19 cellular contexts compared by ENCODE assay signal in genomic region chr19:18456974-18457373, GRCh38. TPM values are rescaled to one million over a fixed set of nuclear protein-coding genes. Genes with fewer than 3 reads are reported as not detected.
DNase-seq lines count a peak whose midpoint lies in the region; ATAC-seq, FAIRE-seq and TF ChIP-seq lines count a peak whose summit lies in the region.
"Had no signal": no experiment of that assay in that cellular context is flagged by ENCODE, and none has a peak within 500 bp of the region (broad histone marks: within the 10 kb centered on the region; RNA-seq: fewer than 3 reads in every experiment).

No MANE protein-coding gene starts in this region.

- H3K36me3 ChIP-seq in Peyer's patch (peaks cover 0 to 62% (median 0%) of the 10 kb centered on the region in 3 donors), esophagus muscularis mucosa (peaks cover 0 to 74% (median 56%) of the 10 kb centered on the region in 4 donors), mesenchymal stem cell (ENCODE audit: control insufficient read depth in 1 of 2, insufficient read depth in 2 of 2, low read depth in 1 of 2, low read length in 2 of 2) (peaks cover 58 to 62% of the 10 kb centered on the region in 2 experiments), prostate gland (no peaks in the 10 kb centered on the region)

- no peaks in the 10 kb centered on the region for H3K27me3 Mint-ChIP-seq in CD4-positive, alpha-beta T cell

- no peak overlapping the region for H2BK120ac ChIP-seq in mesenchymal stem cell (ENCODE audit: low read depth, low read length)

- ATAC-seq in GM19395 (IDR thresholded peaks at IDR 0.05; ENCODE audit: unreplicated experiment): no peak
- no peak for ATAC-seq in CD4-positive, alpha-beta T cell (ENCODE audit: poor library complexity)
- ATAC-seq: left lung, PC-3 had no signal

- H3K9me3 Mint-ChIP-seq in CD4-positive, alpha-beta T cell: no peaks in the 10 kb centered on the region
- H3K9me3 Mint-ChIP-seq: natural killer cell had no signal

- H2BK12ac ChIP-seq in mesenchymal stem cell (ENCODE audit: low read length in 2 of 2): peak overlapping the region in 1 of 2 experiments; percentile 23

- no peak overlapping the region for H3K4me2 ChIP-seq in mesenchymal stem cell (ENCODE audit: low read length, poor library complexity, severe bottlenecking)

- H3K4me1 Mint-ChIP-seq in CD4-positive, alpha-beta T cell (ENCODE audit: low read depth): peaks cover 3% of the 10 kb centered on the region

- H3K18ac ChIP-seq in mesenchymal stem cell (ENCODE audit: low read depth in 1 of 2, low read length in 2 of 2): no peak overlapping the region

- POLR2A ChIA-PET in CD4-positive, alpha-beta T cell (lab: Charles Lee): no interaction called here

- CTCF ChIA-PET in CD4-positive, alpha-beta T cell (lab: Charles Lee): no interaction called here

- no peak overlapping the region for H3K14ac ChIP-seq in mesenchymal stem cell (ENCODE audit: low read length in 2 of 2)

- H3K36me3 Mint-ChIP-seq in CD4-positive, alpha-beta T cell (ENCODE audit: low read depth): peaks cover 69% of the 10 kb centered on the region
- H3K36me3 Mint-ChIP-seq: natural killer cell had no signal

- no peaks in the 10 kb centered on the region for H3K27me3 ChIP-seq in Peyer's patch
- no peaks in the 10 kb centered on the region for H3K27me3 ChIP-seq in esophagus muscularis mucosa
- H3K27me3 ChIP-seq in mesenchymal stem cell (ENCODE audit: control insufficient read depth in 1 of 2, insufficient read depth in 1 of 2, low read length in 2 of 2): no peaks in the 10 kb centered on the region
- no peaks in the 10 kb centered on the region for H3K27me3 ChIP-seq in prostate gland (replicated peaks; ENCODE audit: insufficient read depth)
- H3K27me3 ChIP-seq in CD4-positive, alpha-beta T cell (ENCODE audit: control insufficient read depth, insufficient read depth, low read length): no peaks in the 10 kb centered on the region
- H3K27me3 ChIP-seq: BE2C, left lung, right lobe of liver had no signal

- H3K27ac Mint-ChIP-seq in CD4-positive, alpha-beta T cell: no peak overlapping the region

- H3K9me3 ChIP-seq in Peyer's patch (no peaks in the 10 kb centered on the region), esophagus muscularis mucosa (no peaks in the 10 kb centered on the region), mesenchymal stem cell (ENCODE audit: control insufficient read depth, low read length) (no peaks in the 10 kb centered on the region), prostate gland (no peaks in the 10 kb centered on the region)
- no peaks in the 10 kb centered on the region for H3K9me3 ChIP-seq in CD4-positive, alpha-beta T cell (ENCODE audit: control insufficient read depth, low read length)
- H3K9me3 ChIP-seq: BE2C, left lung, right lobe of liver had no signal

- FAIRE-seq in frontal cortex (lab: Jason Lieb, UNC): no peak
- FAIRE-seq: endothelial cell of umbilical vein had no signal

- no peak overlapping the region for H2AK5ac ChIP-seq in mesenchymal stem cell (ENCODE audit: low read length, severe bottlenecking)

- H3K4me3 ChIP-seq in Peyer's patch: no peak overlapping the region
- no peak overlapping the region for H3K4me3 ChIP-seq in esophagus muscularis mucosa
- H3K4me3 ChIP-seq in mesenchymal stem cell (ENCODE audit: insufficient read depth in 1 of 2, low read depth in 1 of 2, low read length in 2 of 2): no peak overlapping the region
- no peak overlapping the region for H3K4me3 ChIP-seq in prostate gland
- H3K4me3 ChIP-seq: left lung, right lobe of liver had no signal

- TF ChIP-seq EP300 in esophagus muscularis mucosa (IDR thresholded peaks at IDR 0.05): no peak

- no peak overlapping the region for H2AFZ ChIP-seq in mesenchymal stem cell (ENCODE audit: low read depth, low read length)

- intact Hi-C loops in esophagus muscularis mucosa (cut with DNase I) (no loop called here), prostate gland (cut with DNase I) (loop anchor here (5.0 kb wide), 1 partner anchor 65 kb away; the partner anchor contains the start of gene ELL)
- intact Hi-C loops in CD4-positive, alpha-beta T cell (cut with DNase I, micrococcal nuclease): no loop called here

- H3K23ac ChIP-seq in mesenchymal stem cell (ENCODE audit: low read length in 2 of 2): no peak overlapping the region

- DNase-seq in Peyer's patch (no peak), esophagus muscularis mucosa (ENCODE audit: extremely low spot score) (no peak), mesenchymal stem cell (no peak), substantia nigra (lab: John Stamatoyannopoulos, UW) (peak in 31 of 49 donors; percentile 7 to 84 (median 40)), frontal cortex (ENCODE audit: low spot score in 2 of 2) (no peak), prostate gland (ENCODE audit: low spot score) (no peak)
- no peak for DNase-seq in CD4-positive, alpha-beta T cell
- DNase-seq: BE2C; central memory CD4-positive, alpha-beta T cell; DMS53; natural killer cell; NCI-H1694 treated with DMSO at 0.1 percent for 48 hours; NCI-H510A; PC-3; right lobe of liver; stimulated activated naive CD4-positive, alpha-beta T cell treated with Interleukin-2 at 50 U/mL for 16 hours had no signal

- TF ChIP-seq CTCF in Peyer's patch (IDR thresholded peaks at IDR 0.05): no peak
- no peak for TF ChIP-seq CTCF in esophagus muscularis mucosa (IDR thresholded peaks at IDR 0.05)
- TF ChIP-seq CTCF in prostate gland (IDR thresholded peaks at IDR 0.05): no peak
- TF ChIP-seq CTCF in CD4-positive, alpha-beta T cell (IDR thresholded peaks at IDR 0.05): no peak

- no peak overlapping the region for H3K4me3 Mint-ChIP-seq in CD4-positive, alpha-beta T cell
- H3K4me3 Mint-ChIP-seq: natural killer cell had no signal

- TF ChIP-seq POLR2A in Peyer's patch (IDR thresholded peaks at IDR 0.05): no peak
- no peak for TF ChIP-seq POLR2A in esophagus muscularis mucosa (IDR thresholded peaks at IDR 0.05; ENCODE audit: low read depth)
- TF ChIP-seq POLR2A in prostate gland (IDR thresholded peaks at IDR 0.05): no peak

- H3K27ac ChIP-seq in Peyer's patch (peak overlapping the region in 3 of 4 donors; percentile 30 to 52 (median 42)), esophagus muscularis mucosa (replicated peaks in 1 of 4) (peak overlapping the region; percentile 83 to 95 (median 90)), mesenchymal stem cell (ENCODE audit: low read length, poor library complexity, severe bottlenecking) (no peak overlapping the region), substantia nigra (ENCODE audit: low read depth, low read length, poor library complexity, severe bottlenecking) (no peak overlapping the region), prostate gland (no peak overlapping the region)
- no peak overlapping the region for H3K27ac ChIP-seq in CD4-positive, alpha-beta T cell (ENCODE audit: low read depth, low read length)
- H3K27ac ChIP-seq: left lung, right lobe of liver had no signal

- peak overlapping the region; percentile 17 for H2BK15ac ChIP-seq in mesenchymal stem cell (ENCODE audit: low read depth, poor library complexity, severe bottlenecking)

- no peak overlapping the region for H3K4ac ChIP-seq in mesenchymal stem cell (ENCODE audit: low read depth in 1 of 2, low read length in 2 of 2)

- H3K4me1 ChIP-seq in Peyer's patch: peaks cover 0 to 25% (median 2%) of the 10 kb centered on the region in 4 donors
- peaks cover 39 to 67% (median 63%) of the 10 kb centered on the region in 4 donors for H3K4me1 ChIP-seq in esophagus muscularis mucosa
- H3K4me1 ChIP-seq in mesenchymal stem cell (ENCODE audit: control insufficient read depth, insufficient read depth, low read depth, low read length): peaks cover 46% of the 10 kb centered on the region
- peaks cover 9% of the 10 kb centered on the region for H3K4me1 ChIP-seq in prostate gland (replicated peaks)
- H3K4me1 ChIP-seq: BE2C had no signal

- H2BK5ac ChIP-seq in mesenchymal stem cell (ENCODE audit: low read depth, low read length, poor library complexity, severe bottlenecking): no peak overlapping the region

- no peak overlapping the region for H4K8ac ChIP-seq in mesenchymal stem cell (ENCODE audit: low read length)

- H3K9ac ChIP-seq in mesenchymal stem cell (ENCODE audit: low read length): peak overlapping the region; percentile 39

- WGBS in esophagus muscularis mucosa: 66% methylated on average over 7 of the region's 9 CpGs
- WGBS in mesenchymal stem cell: 96% methylated on average over 7 of the region's 9 CpGs
- 40% methylated on average over 9 of the region's 9 CpGs for WGBS in prostate gland

- H3K79me1 ChIP-seq in mesenchymal stem cell (replicated peaks; ENCODE audit: low read length, poor library complexity, severe bottlenecking): peaks cover 28% of the 10 kb centered on the region

- H4K91ac ChIP-seq in mesenchymal stem cell (ENCODE audit: low read length): no peak overlapping the region

RNA-seq across cellular contexts. Expression of gene ISYNA1, which starts 19.0 kb away (rescaled TPM):
- 10 to 100 TPM in 3 of 4 donors, 1 to 10 TPM in 1; 5.3 to 26.4 (median 14.0) TPM for total RNA-seq in Peyer's patch
- 10 to 100 TPM; 15.8 to 38.9 (median 26.2) TPM for total RNA-seq in esophagus muscularis mucosa
- 83.2 TPM for polyA plus RNA-seq in mesenchymal stem cell (2013, experiment 1 of 2)
- 85.1 TPM for polyA plus RNA-seq in mesenchymal stem cell (2013, experiment 2 of 2)
- 62.8 TPM for total RNA-seq in frontal cortex
- total RNA-seq in prostate gland: 100 to 1,000 TPM in 1 of 2 donors, 10 to 100 TPM in 1; 71.6 to 690 TPM
- total RNA-seq in CD4-positive, alpha-beta T cell: 10 to 100 TPM; 34.1 to 41.3 TPM

RNA-seq across cellular contexts. Expression of gene SSBP4, which starts 37.8 kb away (rescaled TPM):
- total RNA-seq in Peyer's patch (10 to 100 TPM; 34.0 to 85.8 (median 39.9) TPM), esophagus muscularis mucosa (100 to 1,000 TPM in 1 of 4 donors, 10 to 100 TPM in 3; 53.2 to 109 (median 77.8) TPM), frontal cortex (69.3 TPM), prostate gland (100 to 1,000 TPM in 1 of 2 donors, 10 to 100 TPM in 1; 71.5 to 120 TPM)
- polyA plus RNA-seq in mesenchymal stem cell (2013, experiment 1 of 2): 88.5 TPM
- 97.4 TPM for polyA plus RNA-seq in mesenchymal stem cell (2013, experiment 2 of 2)
- total RNA-seq in CD4-positive, alpha-beta T cell: 10 to 100 TPM; 44.0 to 50.9 TPM

RNA-seq across cellular contexts. Expression of gene LRRC25, which starts 59.6 kb away (rescaled TPM):
- total RNA-seq in Peyer's patch (1 to 10 TPM; 2.5 to 4.2 (median 3.6) TPM), esophagus muscularis mucosa (10 to 100 TPM in 1 of 4 donors, 1 to 10 TPM in 3; 5.8 to 20.4 (median 7.0) TPM), frontal cortex (0.41 TPM), prostate gland (1 to 10 TPM; 1.6 to 5.5 TPM)
- polyA plus RNA-seq in mesenchymal stem cell (2013, experiment 1 of 2): 1.0 TPM
- 1.1 TPM for polyA plus RNA-seq in mesenchymal stem cell (2013, experiment 2 of 2)
- under 1 TPM; 0.82 to 0.92 TPM for total RNA-seq in CD4-positive, alpha-beta T cell
- total RNA-seq: endothelial cell of umbilical vein, PC-3 had no signal
- polyA plus RNA-seq: endothelial cell of umbilical vein had no signal

Comparison
In these comparisons a context has a peak if more than half of its experiments do, and no peak if none do; other contexts are left out.
1. DNase-seq: peak in substantia nigra (31 of 49); none in Peyer's patch (0 of 3), esophagus muscularis mucosa (single experiment), mesenchymal stem cell (single experiment), frontal cortex (0 of 2), prostate gland (single experiment) and CD4-positive, alpha-beta T cell (0 of 10).
2. H3K27ac ChIP-seq: peak in Peyer's patch (3 of 4) and esophagus muscularis mucosa (4 of 4); none in mesenchymal stem cell (single experiment), substantia nigra (single experiment), prostate gland (0 of 2) and CD4-positive, alpha-beta T cell (single experiment).